Comparison of ENCODE assay signal across 8 cellular contexts in genomic region chr10:97543025-97543546, GRCh38. TPM values are rescaled to one million over a fixed set of nuclear protein-coding genes. Genes with fewer than 3 reads are reported as not detected.
A peak's percentile ranks its signal among the peaks of the same experiment; 100 is the strongest.
DNase-seq lines count a peak whose midpoint lies in the region; ATAC-seq, FAIRE-seq and TF ChIP-seq lines count a peak whose summit lies in the region.

No MANE protein-coding gene starts in this region.

- TF ChIP-seq CTCF in NB4 (IDR thresholded peaks at IDR 0.05; ENCODE audit: low read depth, low read length), result no peak
- no peak for TF ChIP-seq CTCF in neutrophil (IDR thresholded peaks at IDR 0.05)
- TF ChIP-seq CTCF in thoracic aorta (IDR thresholded peaks at IDR 0.05), result no peak

- H3K4me3 ChIP-seq in NB4 (ENCODE audit: low read depth, low read length) (no peak overlapping the region), neutrophil (ENCODE audit: low read depth in 1 of 2, low read length in 1 of 2) (no peak overlapping the region), thoracic aorta (no peak overlapping the region)

- no peak for TF ChIP-seq POLR2A in NB4 (IDR thresholded peaks at IDR 0.05; ENCODE audit: extremely low read depth, insufficient read length)

- H3K36me3 ChIP-seq in neutrophil (peaks cover 2% of the 10 kb centered on the region), thoracic aorta (no peaks in the 10 kb centered on the region)

- H3K4me1 ChIP-seq in neutrophil (ENCODE audit: control insufficient read depth in 1 of 2, insufficient read depth in 1 of 2, low read depth in 1 of 2, low read length in 1 of 2), result peaks cover 11 to 14% of the 10 kb centered on the region in 2 experiments
- peaks cover 48 to 67% of the 10 kb centered on the region in 2 donors for H3K4me1 ChIP-seq in thoracic aorta (ENCODE audit: control insufficient read depth in 1 of 2, low read depth in 2 of 2)

- ATAC-seq in thoracic aorta (ENCODE audit: insufficient number of reproducible peaks, low FRiP score, low read depth) (peak; percentile 84), GM21360 (IDR thresholded peaks at IDR 0.05; ENCODE audit: unreplicated experiment) (no peak)

- no peaks in the 10 kb centered on the region for H3K27me3 ChIP-seq in neutrophil
- no peaks in the 10 kb centered on the region for H3K27me3 ChIP-seq in thoracic aorta (replicated peaks; ENCODE audit: insufficient read depth)

- FAIRE-seq in GM19239 (lab: Jason Lieb, UNC), result no peak

- H3K9me3 ChIP-seq in neutrophil, result no peaks in the 10 kb centered on the region
- no peaks in the 10 kb centered on the region for H3K9me3 ChIP-seq in thoracic aorta

- H3K27ac ChIP-seq in neutrophil, result peak overlapping the region; percentile 58
- peak overlapping the region; percentile 96 to 97 for H3K27ac ChIP-seq in thoracic aorta

- DNase-seq in CMK (ENCODE audit: low read depth) (peak; percentile 11), NB4 (ENCODE audit: low read depth) (peak; percentile 89), activated T-cell treated with anti-CD3 and anti-CD28 coated beads for 24 hours (ENCODE audit: low read depth) (peak; percentile 53), fibroblast of the conjunctiva (ENCODE audit: low read depth) (peak; percentile 89), thoracic aorta (ENCODE audit: low spot score) (peak; percentile 82), GM19239 (ENCODE audit: insufficient read length, low spot score) (no peak)

RNA-seq across cellular contexts. Expression of gene ANKRD2, which starts 29.5 kb away (rescaled TPM):
- 1 to 10 TPM in 1 of 2 donors, not detected in 1; 1.9 TPM for total RNA-seq in thoracic aorta

RNA-seq across cellular contexts. Expression of gene HOGA1, which starts 41.1 kb away (rescaled TPM):
- total RNA-seq in thoracic aorta, result 10 to 100 TPM in 1 of 2 donors, 1 to 10 TPM in 1; 7.0 to 12.3 TPM

RNA-seq across cellular contexts. Expression of gene UBTD1, which starts 44.4 kb away (rescaled TPM):
- total RNA-seq in thoracic aorta, result 10 to 100 TPM; 10.2 to 20.4 TPM

RNA-seq across cellular contexts. Expression of gene MMS19, which starts 44.9 kb away (rescaled TPM):
- 100 to 1,000 TPM in 1 of 2 donors, 10 to 100 TPM in 1; 46.8 to 108 TPM for total RNA-seq in thoracic aorta

RNA-seq across cellular contexts. Expression of gene C10orf62, which starts 46.4 kb away (rescaled TPM):
- 1 to 10 TPM in 1 of 2 donors, not detected in 1; 1.2 TPM for total RNA-seq in thoracic aorta
